In the genomic region with DNA sequence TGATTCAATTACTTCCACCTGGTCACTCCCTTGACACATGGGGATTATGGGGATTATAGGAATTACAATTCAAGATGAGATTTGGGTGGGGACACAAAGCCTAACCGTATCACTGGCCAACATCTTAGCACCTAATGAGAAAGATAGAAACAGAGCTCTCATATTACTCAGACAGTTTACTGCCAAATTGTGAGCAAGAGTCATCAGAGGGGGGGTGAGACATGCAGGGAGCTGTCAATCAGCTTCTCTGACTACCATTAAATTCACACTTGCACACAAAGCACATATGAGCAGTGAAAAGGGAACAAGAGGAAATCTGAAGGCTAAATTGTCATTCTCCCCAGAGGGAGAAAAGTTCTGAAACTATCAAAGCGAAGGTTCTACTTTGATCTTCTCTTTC, we compare ENCODE assay signal across 21 cellular contexts.
"Had no signal": no experiment of that assay in that cellular context is flagged by ENCODE, and none has a peak within 500 bp of the region (broad histone marks: within the 10 kb centered on the region; RNA-seq: fewer than 3 reads in every experiment).

No MANE protein-coding gene starts in this region.

- H3K4me3 Mint-ChIP-seq: immature natural killer cell; naive B cell; nephron; stimulated activated memory B cell treated with anti-CD40 and anti-IgM and Interleukin-4, amounts not matched to agents 10 μg/mL and 1 μg/mL and 100 μg/mL, for 72 hours; stimulated activated naive CD8-positive, alpha-beta T cell treated with anti-CD3 and anti-CD28 coated beads, Interleukin-15, Interleukin-2, amounts not matched to agents 100 ng/mL and 50 ng/mL, for 24 hours had no signal

- H3K36me3 Mint-ChIP-seq: immature natural killer cell; naive B cell; stimulated activated memory B cell treated with anti-CD40 and anti-IgM and Interleukin-4, amounts not matched to agents 10 μg/mL and 1 μg/mL and 100 μg/mL, for 72 hours had no signal

- ATAC-seq: lower lobe of right lung; sciatic nerve; stimulated activated memory B cell treated with anti-CD40 and anti-IgM and Interleukin-4, amounts not matched to agents 10 μg/mL and 1 μg/mL and 100 μg/mL, for 72 hours had no signal

- H3K4me1 Mint-ChIP-seq: immature natural killer cell; naive B cell; stimulated activated memory B cell treated with anti-CD40 and anti-IgM and Interleukin-4, amounts not matched to agents 10 μg/mL and 1 μg/mL and 100 μg/mL, for 72 hours had no signal

- H3K27ac Mint-ChIP-seq: immature natural killer cell; naive B cell; nephron; stimulated activated memory B cell treated with anti-CD40 and anti-IgM and Interleukin-4, amounts not matched to agents 10 μg/mL and 1 μg/mL and 100 μg/mL, for 72 hours; stimulated activated naive CD8-positive, alpha-beta T cell treated with anti-CD3 and anti-CD28 coated beads, Interleukin-15, Interleukin-2, amounts not matched to agents 100 ng/mL and 50 ng/mL, for 24 hours had no signal

- H3K9me3 Mint-ChIP-seq: immature natural killer cell; nephron; stimulated activated naive CD8-positive, alpha-beta T cell treated with anti-CD3 and anti-CD28 coated beads, Interleukin-15, Interleukin-2, amounts not matched to agents 100 ng/mL and 50 ng/mL, for 24 hours had no signal

- H3K27ac ChIP-seq: coronary artery, esophagus squamous epithelium, left ventricle myocardium inferior, lower lobe of right lung, neutrophil, spleen, tibial artery had no signal

- DNase-seq: effector CD4-positive, alpha-beta T cell; esophagus squamous epithelium; foreskin fibroblast; immature natural killer cell; left cardiac atrium; left ventricle myocardium inferior; lower lobe of right lung; mesenchymal stem cell; naive B cell; posterior cingulate gyrus; spleen; stimulated activated CD4-positive, alpha-beta T cell treated with anti-CD3 and anti-CD28 coated beads, Interleukin-15, amount 100 ng/mL, for 24 hours; stimulated activated CD4-positive, alpha-beta T cell treated with anti-CD3 and anti-CD28 coated beads, Interleukin-1b, Interleukin-23, amount 100 ng/mL, for 48 hours; stimulated activated CD4-positive, alpha-beta T cell treated with anti-CD3 and anti-CD28 coated beads, Interleukin-4, amount 100 ng/mL, for 24 hours; tibial artery had no signal

- H3K27me3 ChIP-seq: esophagus squamous epithelium, neutrophil, spleen, tibial artery had no signal

- H3K36me3 ChIP-seq: esophagus squamous epithelium, left ventricle myocardium inferior, lower lobe of right lung, neutrophil, spleen, tibial artery had no signal

- H3K9me3 ChIP-seq: esophagus squamous epithelium, left ventricle myocardium inferior, lower lobe of right lung, neutrophil, spleen, tibial artery had no signal

- H3K4me3 ChIP-seq: coronary artery, esophagus squamous epithelium, left ventricle myocardium inferior, lower lobe of right lung, spleen, tibial artery had no signal

- H3K4me1 ChIP-seq: esophagus squamous epithelium, lower lobe of right lung, spleen, tibial artery had no signal
